Comparison of ENCODE assay signal across 8 cellular contexts in the genomic region with DNA sequence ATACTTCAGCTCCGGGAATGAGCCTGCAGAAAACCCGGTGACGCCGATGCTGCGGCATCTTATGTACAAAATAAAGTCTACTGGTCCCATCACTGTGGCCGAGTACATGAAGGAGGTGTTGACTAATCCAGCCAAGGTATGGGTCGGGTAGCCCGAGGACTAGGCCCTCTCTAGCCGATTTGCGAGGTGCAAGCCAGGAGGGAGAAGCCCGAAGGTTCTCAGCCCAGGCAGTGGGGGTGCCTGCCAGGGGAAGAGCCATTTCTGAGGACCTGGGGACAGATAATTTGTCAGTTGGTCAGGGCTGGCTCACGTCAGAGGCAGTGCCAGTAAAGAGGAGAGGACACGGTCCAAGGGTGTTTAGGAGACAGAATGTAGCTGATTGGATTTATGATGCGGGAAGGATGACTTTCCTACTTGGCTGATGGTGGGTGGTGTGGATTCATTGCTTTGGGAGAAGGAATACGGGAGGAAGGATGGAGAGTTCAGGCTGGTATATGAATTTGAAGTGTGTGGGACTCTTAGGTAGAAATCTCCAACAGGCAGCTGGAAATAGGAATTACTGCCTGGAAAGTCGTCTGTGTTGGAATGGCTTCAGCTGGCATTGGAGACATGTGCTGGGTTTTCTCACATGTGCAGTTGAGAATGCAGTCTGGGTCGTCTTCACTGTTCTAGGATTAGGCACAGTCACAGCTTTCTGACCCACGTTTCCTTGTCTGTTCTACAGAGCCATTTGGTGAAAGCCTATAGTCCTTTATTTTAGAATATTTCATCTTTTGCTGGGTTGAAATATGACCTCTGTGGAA. TPM values are rescaled to one million over a fixed set of nuclear protein-coding genes. Genes with fewer than 3 reads are reported as not detected.
DNase-seq lines count a peak whose midpoint lies in the region; ATAC-seq and TF ChIP-seq lines count a peak whose summit lies in the region.

No MANE protein-coding gene starts in this region.

- H3K27me3 Mint-ChIP-seq in WTC11 (ENCODE audit: low read depth): no peaks in the 10 kb centered on the region

- POLR2A ChIA-PET in WTC11 (lab: Charles Lee): interaction anchor here (0.5 to 0.8 kb wide), 4 partner anchors 11 to 175 kb away, joined by 3 read pairs; no protein-coding TSS in a partner anchor

- ATAC-seq in HG02938 (IDR thresholded peaks at IDR 0.05; ENCODE audit: unreplicated experiment): peak; percentile 19
- ATAC-seq in WTC11: peak; percentile 14
- ATAC-seq in GM18909 (IDR thresholded peaks at IDR 0.05; ENCODE audit: poor library complexity, unreplicated experiment): no peak
- no peak for ATAC-seq in HG02571 (IDR thresholded peaks at IDR 0.05; ENCODE audit: unreplicated experiment)

- H3K4me3 Mint-ChIP-seq in WTC11: no peak overlapping the region

- H3K36me3 Mint-ChIP-seq in WTC11: peaks cover 43% of the 10 kb centered on the region

- intact Hi-C loops in head of caudate nucleus (cut with DNase I): no loop called here

- H3K9me3 Mint-ChIP-seq in WTC11: peaks cover 8% of the 10 kb centered on the region

- no peak overlapping the region for H3K27ac Mint-ChIP-seq in WTC11

- DNase-seq in EH (ENCODE audit: low read depth) (peak; percentile 41), WTC11 (ENCODE audit: low spot score) (peak; percentile 13), head of caudate nucleus (peak in 25 of 42 donors; percentile 4 to 55 (median 17)), retinal pigment epithelial cell (ENCODE audit: low read depth) (no peak)
- DNase-seq in activated T-cell treated with anti-CD3 and anti-CD28 coated beads, Interleukin-2, amount 50 U/mL, for 1 hour: no peak

- CTCF ChIA-PET in WTC11 (lab: Charles Lee): interaction anchor here (1.0 to 1.6 kb wide), 4 partner anchors 10 to 447 kb away, joined by 3 to 4 read pairs (median 3); no protein-coding TSS in a partner anchor

- H3K4me3 ChIP-seq in retinal pigment epithelial cell (ENCODE audit: low read length): peak overlapping the region; percentile 64

- peaks cover 35% of the 10 kb centered on the region for H3K4me1 Mint-ChIP-seq in WTC11

- TF ChIP-seq CTCF in WTC11 (IDR thresholded peaks at IDR 0.05) (no peak), retinal pigment epithelial cell (conservative IDR thresholded peaks at IDR 0.05; ENCODE audit: low read depth, low read length) (no peak)

TF ChIP-seq in WTC11, 78 proteins besides CTCF, POLR2A, EP300 and RAD21:
- no peak for TF ChIP-seq OVOL2 (CRISPR knock-in tag; IDR thresholded peaks at IDR 0.05; ENCODE audit: borderline replicate concordance)
- TF ChIP-seq ATF3 (CRISPR knock-in tag; conservative IDR thresholded peaks at IDR 0.05): no peak
- TF ChIP-seq MLX (CRISPR knock-in tag; IDR thresholded peaks at IDR 0.05): peak; percentile 57; the same call in 1 of the 2 replicates
- no peak for TF ChIP-seq ATF2 (CRISPR knock-in tag; IDR thresholded peaks at IDR 0.05; ENCODE audit: borderline replicate concordance, low read depth)

RNA-seq across cellular contexts. Expression of gene NDUFAF7, which starts 0.9 kb away (rescaled TPM):
- total RNA-seq in WTC11 (2021): 42.9 to 57.8 TPM (median 44.9 TPM) in 3 replicates

RNA-seq across cellular contexts. Expression of gene CEBPZ, which starts 0.9 kb away (rescaled TPM):
- total RNA-seq in WTC11 (2021): 127 to 146 TPM (median 132 TPM) in 3 replicates

RNA-seq across cellular contexts. Expression of gene CEBPZOS, which starts 36.0 kb away (rescaled TPM):
- 123 to 136 TPM (median 129 TPM) in 3 replicates for total RNA-seq in WTC11 (2021)

RNA-seq across cellular contexts. Expression of gene SULT6B1, which starts 43.9 kb away (rescaled TPM):
- not detected in 3 replicates for total RNA-seq in WTC11 (2021)

Comparison
In these comparisons a context has a peak if more than half of its experiments do, and no peak if none do; other contexts are left out.
1. DNase-seq: peak in EH (single experiment), WTC11 (single experiment) and head of caudate nucleus (25 of 42); none in retinal pigment epithelial cell (single experiment) and activated T-cell treated with anti-CD3 and anti-CD28 coated beads, Interleukin-2, amount 50 U/mL, for 1 hour (single experiment).
2. ATAC-seq: peak in HG02938 (single experiment) and WTC11 (single experiment); none in GM18909 (single experiment) and HG02571 (single experiment).